1 cellular context compared by ENCODE assay signal in the genomic region with DNA sequence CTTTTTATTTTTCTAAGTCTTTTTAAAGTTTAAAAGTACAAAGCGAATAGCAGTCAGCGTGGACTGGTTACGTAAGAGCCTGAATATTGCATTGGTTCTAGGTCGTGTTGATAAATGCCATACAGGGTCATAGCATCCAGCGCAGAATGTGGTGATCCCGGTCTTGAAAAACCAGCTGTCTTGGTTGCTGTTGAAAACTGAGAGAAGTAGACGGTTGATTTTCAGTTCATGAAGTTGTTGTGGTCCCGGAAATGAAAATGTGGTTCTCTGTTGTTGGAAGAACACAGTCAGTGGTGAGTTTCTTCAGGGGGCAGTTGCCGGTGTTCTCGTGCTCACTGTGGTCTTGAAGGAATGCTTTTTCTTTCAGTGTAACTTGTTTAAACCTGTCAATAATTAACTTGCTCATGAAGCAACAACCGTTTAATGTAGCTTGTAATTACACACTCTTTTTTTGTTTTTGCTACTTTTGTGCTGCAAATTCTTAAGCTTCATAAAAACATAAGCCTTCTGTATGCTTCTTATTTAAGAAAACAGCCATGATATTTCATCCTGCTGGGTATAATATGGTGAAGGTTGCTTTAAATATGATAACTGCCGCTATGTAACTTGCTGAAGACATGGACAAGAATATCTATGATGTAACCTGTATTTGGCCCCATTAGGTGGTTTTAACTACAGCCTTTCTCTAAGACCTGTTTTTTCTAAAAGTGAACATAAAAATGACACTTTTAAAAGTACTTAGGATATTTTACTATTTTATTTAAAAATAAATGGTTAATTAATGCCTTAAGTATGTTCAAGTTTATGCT.
A peak's percentile ranks its signal among the peaks of the same experiment; 100 is the strongest.
TF ChIP-seq lines count a peak whose summit lies in the region.

No MANE protein-coding gene starts in this region.

TF ChIP-seq in HepG2, 621 proteins besides CTCF, POLR2A, EP300 and RAD21 (continued from another document and continues in another):
- 0 out of 2 replicates have a peak, but pooled peaks have one; percentile 40 for TF ChIP-seq HBP1 (CRISPR knock-in tag; IDR thresholded peaks at IDR 0.05; ENCODE audit: low read depth)
- TF ChIP-seq ZC3H13 (CRISPR knock-in tag; IDR thresholded peaks at IDR 0.05), result no peak
- TF ChIP-seq SRF (IDR thresholded peaks at IDR 0.05; ENCODE audit: low read depth, low read length), result peak; percentile 78; the same call in 1 of the 2 replicates
- no peak for TF ChIP-seq ZNF224 (CRISPR knock-in tag; IDR thresholded peaks at IDR 0.05)
- TF ChIP-seq TEAD2 (CRISPR knock-in tag; IDR thresholded peaks at IDR 0.05), result no peak
- TF ChIP-seq, protein P1, sequence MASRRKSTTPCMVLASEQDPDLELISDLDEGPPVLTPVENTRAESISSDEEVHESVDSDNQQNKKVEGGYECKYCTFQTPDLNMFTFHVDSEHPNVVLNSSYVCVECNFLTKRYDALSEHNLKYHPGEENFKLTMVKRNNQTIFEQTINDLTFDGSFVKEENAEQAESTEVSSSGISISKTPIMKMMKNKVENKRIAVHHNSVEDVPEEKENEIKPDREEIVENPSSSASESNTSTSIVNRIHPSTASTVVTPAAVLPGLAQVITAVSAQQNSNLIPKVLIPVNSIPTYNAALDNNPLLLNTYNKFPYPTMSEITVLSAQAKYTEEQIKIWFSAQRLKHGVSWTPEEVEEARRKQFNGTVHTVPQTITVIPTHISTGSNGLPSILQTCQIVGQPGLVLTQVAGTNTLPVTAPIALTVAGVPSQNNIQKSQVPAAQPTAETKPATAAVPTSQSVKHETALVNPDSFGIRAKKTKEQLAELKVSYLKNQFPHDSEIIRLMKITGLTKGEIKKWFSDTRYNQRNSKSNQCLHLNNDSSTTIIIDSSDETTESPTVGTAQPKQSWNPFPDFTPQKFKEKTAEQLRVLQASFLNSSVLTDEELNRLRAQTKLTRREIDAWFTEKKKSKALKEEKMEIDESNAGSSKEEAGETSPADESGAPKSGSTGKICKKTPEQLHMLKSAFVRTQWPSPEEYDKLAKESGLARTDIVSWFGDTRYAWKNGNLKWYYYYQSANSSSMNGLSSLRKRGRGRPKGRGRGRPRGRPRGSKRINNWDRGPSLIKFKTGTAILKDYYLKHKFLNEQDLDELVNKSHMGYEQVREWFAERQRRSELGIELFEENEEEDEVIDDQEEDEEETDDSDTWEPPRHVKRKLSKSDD (CRISPR knock-in tag; IDR thresholded peaks at IDR 0.05; ENCODE audit: low read depth), result peak; percentile 49; the same call in 1 of the 2 replicates
- TF ChIP-seq SOX6 (IDR thresholded peaks at IDR 0.05), result no peak
- TF ChIP-seq SOX6 (CRISPR knock-in tag; IDR thresholded peaks at IDR 0.05), result peak; percentile 92
- TF ChIP-seq, protein P2, sequence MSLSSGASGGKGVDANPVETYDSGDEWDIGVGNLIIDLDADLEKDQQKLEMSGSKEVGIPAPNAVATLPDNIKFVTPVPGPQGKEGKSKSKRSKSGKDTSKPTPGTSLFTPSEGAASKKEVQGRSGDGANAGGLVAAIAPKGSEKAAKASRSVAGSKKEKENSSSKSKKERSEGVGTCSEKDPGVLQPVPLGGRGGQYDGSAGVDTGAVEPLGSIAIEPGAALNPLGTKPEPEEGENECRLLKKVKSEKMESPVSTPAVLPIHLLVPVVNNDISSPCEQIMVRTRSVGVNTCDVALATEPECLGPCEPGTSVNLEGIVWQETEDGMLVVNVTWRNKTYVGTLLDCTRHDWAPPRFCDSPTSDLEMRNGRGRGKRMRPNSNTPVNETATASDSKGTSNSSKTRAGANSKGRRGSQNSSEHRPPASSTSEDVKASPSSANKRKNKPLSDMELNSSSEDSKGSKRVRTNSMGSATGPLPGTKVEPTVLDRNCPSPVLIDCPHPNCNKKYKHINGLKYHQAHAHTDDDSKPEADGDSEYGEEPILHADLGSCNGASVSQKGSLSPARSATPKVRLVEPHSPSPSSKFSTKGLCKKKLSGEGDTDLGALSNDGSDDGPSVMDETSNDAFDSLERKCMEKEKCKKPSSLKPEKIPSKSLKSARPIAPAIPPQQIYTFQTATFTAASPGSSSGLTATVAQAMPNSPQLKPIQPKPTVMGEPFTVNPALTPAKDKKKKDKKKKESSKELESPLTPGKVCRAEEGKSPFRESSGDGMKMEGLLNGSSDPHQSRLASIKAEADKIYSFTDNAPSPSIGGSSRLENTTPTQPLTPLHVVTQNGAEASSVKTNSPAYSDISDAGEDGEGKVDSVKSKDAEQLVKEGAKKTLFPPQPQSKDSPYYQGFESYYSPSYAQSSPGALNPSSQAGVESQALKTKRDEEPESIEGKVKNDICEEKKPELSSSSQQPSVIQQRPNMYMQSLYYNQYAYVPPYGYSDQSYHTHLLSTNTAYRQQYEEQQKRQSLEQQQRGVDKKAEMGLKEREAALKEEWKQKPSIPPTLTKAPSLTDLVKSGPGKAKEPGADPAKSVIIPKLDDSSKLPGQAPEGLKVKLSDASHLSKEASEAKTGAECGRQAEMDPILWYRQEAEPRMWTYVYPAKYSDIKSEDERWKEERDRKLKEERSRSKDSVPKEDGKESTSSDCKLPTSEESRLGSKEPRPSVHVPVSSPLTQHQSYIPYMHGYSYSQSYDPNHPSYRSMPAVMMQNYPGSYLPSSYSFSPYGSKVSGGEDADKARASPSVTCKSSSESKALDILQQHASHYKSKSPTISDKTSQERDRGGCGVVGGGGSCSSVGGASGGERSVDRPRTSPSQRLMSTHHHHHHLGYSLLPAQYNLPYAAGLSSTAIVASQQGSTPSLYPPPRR (CRISPR knock-in tag; IDR thresholded peaks at IDR 0.05; ENCODE audit: borderline replicate concordance), result peak; percentile 60; the same call in 1 of the 2 replicates
- TF ChIP-seq ZNF747 (CRISPR knock-in tag; IDR thresholded peaks at IDR 0.05; ENCODE audit: borderline replicate concordance), result no peak
- no peak for TF ChIP-seq CENPX (CRISPR knock-in tag; IDR thresholded peaks at IDR 0.05)
- TF ChIP-seq, protein P3, sequence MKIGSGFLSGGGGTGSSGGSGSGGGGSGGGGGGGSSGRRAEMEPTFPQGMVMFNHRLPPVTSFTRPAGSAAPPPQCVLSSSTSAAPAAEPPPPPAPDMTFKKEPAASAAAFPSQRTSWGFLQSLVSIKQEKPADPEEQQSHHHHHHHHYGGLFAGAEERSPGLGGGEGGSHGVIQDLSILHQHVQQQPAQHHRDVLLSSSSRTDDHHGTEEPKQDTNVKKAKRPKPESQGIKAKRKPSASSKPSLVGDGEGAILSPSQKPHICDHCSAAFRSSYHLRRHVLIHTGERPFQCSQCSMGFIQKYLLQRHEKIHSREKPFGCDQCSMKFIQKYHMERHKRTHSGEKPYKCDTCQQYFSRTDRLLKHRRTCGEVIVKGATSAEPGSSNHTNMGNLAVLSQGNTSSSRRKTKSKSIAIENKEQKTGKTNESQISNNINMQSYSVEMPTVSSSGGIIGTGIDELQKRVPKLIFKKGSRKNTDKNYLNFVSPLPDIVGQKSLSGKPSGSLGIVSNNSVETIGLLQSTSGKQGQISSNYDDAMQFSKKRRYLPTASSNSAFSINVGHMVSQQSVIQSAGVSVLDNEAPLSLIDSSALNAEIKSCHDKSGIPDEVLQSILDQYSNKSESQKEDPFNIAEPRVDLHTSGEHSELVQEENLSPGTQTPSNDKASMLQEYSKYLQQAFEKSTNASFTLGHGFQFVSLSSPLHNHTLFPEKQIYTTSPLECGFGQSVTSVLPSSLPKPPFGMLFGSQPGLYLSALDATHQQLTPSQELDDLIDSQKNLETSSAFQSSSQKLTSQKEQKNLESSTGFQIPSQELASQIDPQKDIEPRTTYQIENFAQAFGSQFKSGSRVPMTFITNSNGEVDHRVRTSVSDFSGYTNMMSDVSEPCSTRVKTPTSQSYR (CRISPR knock-in tag; IDR thresholded peaks at IDR 0.05; ENCODE audit: borderline replicate concordance), result no peak
- TF ChIP-seq TEF (CRISPR knock-in tag; IDR thresholded peaks at IDR 0.05), result peak; percentile 90
- peak; percentile 56; the same call in 1 of the 2 replicates for TF ChIP-seq POLR2AphosphoS5 (IDR thresholded peaks at IDR 0.05; ENCODE audit: low read depth, low read length)
- TF ChIP-seq ETV5 (CRISPR knock-in tag; IDR thresholded peaks at IDR 0.05; ENCODE audit: borderline replicate concordance), result peak; percentile 59; the same call in 1 of the 2 replicates
- no peak for TF ChIP-seq ZNF33A (CRISPR knock-in tag; IDR thresholded peaks at IDR 0.05; ENCODE audit: borderline replicate concordance)
- no peak for TF ChIP-seq NFKB2 (CRISPR knock-in tag; IDR thresholded peaks at IDR 0.05; ENCODE audit: borderline replicate concordance)
- TF ChIP-seq ZNF639 (CRISPR knock-in tag; conservative IDR thresholded peaks at IDR 0.05), result 0 out of 2 replicates have a peak, but pooled peaks have one; percentile 31
- peak; percentile 76; the same call in 1 of the 2 replicates for TF ChIP-seq SOX5 (CRISPR knock-in tag; IDR thresholded peaks at IDR 0.05; ENCODE audit: borderline replicate concordance)
- peak; percentile 68 for TF ChIP-seq NFIC (IDR thresholded peaks at IDR 0.05; ENCODE audit: low read length)
- TF ChIP-seq LCORL (IDR thresholded peaks at IDR 0.05), result no peak
- TF ChIP-seq LCORL (CRISPR knock-in tag; IDR thresholded peaks at IDR 0.05), result peak; percentile 59; the same call in 1 of the 2 replicates
- no peak for TF ChIP-seq RNF219 (CRISPR knock-in tag; IDR thresholded peaks at IDR 0.05)
- TF ChIP-seq ZNF782 (CRISPR knock-in tag; IDR thresholded peaks at IDR 0.05; ENCODE audit: borderline replicate concordance), result peak; percentile 49; the same call in 1 of the 2 replicates
- peak; percentile 45 for TF ChIP-seq THAP11 (CRISPR knock-in tag; IDR thresholded peaks at IDR 0.05)
- TF ChIP-seq MIXL1 (CRISPR knock-in tag; IDR thresholded peaks at IDR 0.05), result peak; percentile 74; the same call in 1 of the 2 replicates
- TF ChIP-seq KLF9 (CRISPR knock-in tag; IDR thresholded peaks at IDR 0.05; ENCODE audit: low read depth), result no peak
- TF ChIP-seq, protein P4, sequence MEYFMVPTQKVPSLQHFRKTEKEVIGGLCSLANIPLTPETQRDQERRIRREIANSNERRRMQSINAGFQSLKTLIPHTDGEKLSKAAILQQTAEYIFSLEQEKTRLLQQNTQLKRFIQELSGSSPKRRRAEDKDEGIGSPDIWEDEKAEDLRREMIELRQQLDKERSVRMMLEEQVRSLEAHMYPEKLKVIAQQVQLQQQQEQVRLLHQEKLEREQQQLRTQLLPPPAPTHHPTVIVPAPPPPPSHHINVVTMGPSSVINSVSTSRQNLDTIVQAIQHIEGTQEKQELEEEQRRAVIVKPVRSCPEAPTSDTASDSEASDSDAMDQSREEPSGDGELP (IDR thresholded peaks at IDR 0.05; ENCODE audit: borderline replicate concordance, low read depth), result no peak; the same call in 1 of the 2 replicates
- TF ChIP-seq, protein P5, sequence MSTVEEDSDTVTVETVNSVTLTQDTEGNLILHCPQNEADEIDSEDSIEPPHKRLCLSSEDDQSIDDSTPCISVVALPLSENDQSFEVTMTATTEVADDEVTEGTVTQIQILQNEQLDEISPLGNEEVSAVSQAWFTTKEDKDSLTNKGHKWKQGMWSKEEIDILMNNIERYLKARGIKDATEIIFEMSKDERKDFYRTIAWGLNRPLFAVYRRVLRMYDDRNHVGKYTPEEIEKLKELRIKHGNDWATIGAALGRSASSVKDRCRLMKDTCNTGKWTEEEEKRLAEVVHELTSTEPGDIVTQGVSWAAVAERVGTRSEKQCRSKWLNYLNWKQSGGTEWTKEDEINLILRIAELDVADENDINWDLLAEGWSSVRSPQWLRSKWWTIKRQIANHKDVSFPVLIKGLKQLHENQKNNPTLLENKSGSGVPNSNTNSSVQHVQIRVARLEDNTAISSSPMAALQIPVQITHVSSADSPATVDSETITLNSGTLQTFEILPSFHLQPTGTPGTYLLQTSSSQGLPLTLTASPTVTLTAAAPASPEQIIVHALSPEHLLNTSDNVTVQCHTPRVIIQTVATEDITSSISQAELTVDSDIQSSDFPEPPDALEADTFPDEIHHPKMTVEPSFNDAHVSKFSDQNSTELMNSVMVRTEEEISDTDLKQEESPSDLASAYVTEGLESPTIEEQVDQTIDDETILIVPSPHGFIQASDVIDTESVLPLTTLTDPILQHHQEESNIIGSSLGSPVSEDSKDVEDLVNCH (CRISPR knock-in tag; IDR thresholded peaks at IDR 0.05), result no peak
- TF ChIP-seq PHF8 (CRISPR knock-in tag; IDR thresholded peaks at IDR 0.05), result peak; percentile 34; the same call in 1 of the 2 replicates
